8 cellular contexts compared by ENCODE assay signal in the genomic region with DNA sequence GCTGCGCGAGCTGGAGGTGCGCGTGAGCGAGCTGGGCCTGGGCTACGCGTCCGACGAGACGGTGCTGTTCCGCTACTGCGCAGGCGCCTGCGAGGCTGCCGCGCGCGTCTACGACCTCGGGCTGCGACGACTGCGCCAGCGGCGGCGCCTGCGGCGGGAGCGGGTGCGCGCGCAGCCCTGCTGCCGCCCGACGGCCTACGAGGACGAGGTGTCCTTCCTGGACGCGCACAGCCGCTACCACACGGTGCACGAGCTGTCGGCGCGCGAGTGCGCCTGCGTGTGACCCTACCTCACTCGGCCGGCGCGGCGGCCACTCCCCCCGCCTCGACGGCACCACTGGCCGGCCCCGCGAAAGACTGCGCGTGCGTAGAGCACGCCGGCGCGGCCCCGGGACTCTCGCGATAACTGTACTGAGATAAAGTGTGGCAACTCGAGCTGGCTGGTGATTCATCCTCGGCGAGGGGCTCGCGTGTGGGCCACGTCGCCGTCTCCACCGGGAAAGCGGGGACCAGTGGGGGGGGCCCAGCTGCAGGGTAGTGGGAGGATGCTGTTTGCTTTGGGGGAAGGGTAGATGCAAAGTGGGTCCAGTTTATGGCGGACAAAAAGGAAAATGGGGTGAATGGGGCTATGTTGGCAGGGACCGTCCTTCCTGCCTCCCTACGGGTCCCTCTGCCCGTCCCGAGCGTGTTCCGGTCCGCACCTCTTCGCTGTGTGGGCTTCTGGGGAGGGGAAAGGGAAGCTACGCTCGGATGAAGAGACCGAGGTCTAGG. TPM values are rescaled to one million over a fixed set of nuclear protein-coding genes. Genes with fewer than 3 reads are reported as not detected.
DNase-seq lines count a peak whose midpoint lies in the region; ATAC-seq, FAIRE-seq and TF ChIP-seq lines count a peak whose summit lies in the region.

No MANE protein-coding gene starts in this region.

- peak overlapping the region; percentile 97 to 100 for H3K4me3 Mint-ChIP-seq in activated T-cell treated with anti-CD3 and anti-CD28 coated beads, Interleukin-2, amount 50 U/mL, for 72 hours
- H3K4me3 Mint-ChIP-seq in natural killer cell, result peak overlapping the region; percentile 98
- H3K4me3 Mint-ChIP-seq in stimulated activated effector memory CD8-positive, alpha-beta T cell treated with anti-CD3 and anti-CD28 coated beads, Interleukin-12 subunit alpha, Interleukin-12 subunit beta, amount 100 ng/mL, for 72 hours, result peak overlapping the region; percentile 92

- H3K4me3 ChIP-seq in HUES48 (ENCODE audit: low read depth, low read length), result peak overlapping the region; percentile 87
- H3K4me3 ChIP-seq in fibroblast of pulmonary artery (replicated peaks; ENCODE audit: low read depth, low read length), result peak overlapping the region; percentile 69

- no peak for FAIRE-seq in D721Med (lab: Jason Lieb, UNC)

- ATAC-seq in GM21515 (IDR thresholded peaks at IDR 0.05; ENCODE audit: unreplicated experiment) (peak; percentile 56), natural killer cell (peak; percentile 80 to 94 (median 84))
- ATAC-seq in activated T-cell treated with anti-CD3 and anti-CD28 coated beads, Interleukin-2, amount 50 U/mL, for 72 hours (replicated peaks in 1 of 2), result peak; percentile 84 to 86
- peak; percentile 85 for ATAC-seq in stimulated activated effector memory CD8-positive, alpha-beta T cell treated with anti-CD3 and anti-CD28 coated beads, Interleukin-12 subunit alpha, Interleukin-12 subunit beta, amount 100 ng/mL, for 72 hours

- TF ChIP-seq CTCF in D721Med (IDR thresholded peaks at IDR 0.05; ENCODE audit: insufficient read depth, missing control alignments), result no peak
- TF ChIP-seq CTCF in fibroblast of pulmonary artery (IDR thresholded peaks at IDR 0.05; ENCODE audit: low read length, missing control alignments), result no peak
- TF ChIP-seq CTCF in natural killer cell (IDR thresholded peaks at IDR 0.05), result no peak

- H3K9me3 ChIP-seq in HUES48 (ENCODE audit: control insufficient read depth, insufficient read depth, low read length), result no peaks in the 10 kb centered on the region

- peaks cover 8% of the 10 kb centered on the region for H3K4me1 Mint-ChIP-seq in activated T-cell treated with anti-CD3 and anti-CD28 coated beads, Interleukin-2, amount 50 U/mL, for 72 hours (ENCODE audit: low read depth)
- H3K4me1 Mint-ChIP-seq in natural killer cell, result peaks cover 15 to 16% of the 10 kb centered on the region in 2 donors
- peaks cover 13% of the 10 kb centered on the region for H3K4me1 Mint-ChIP-seq in stimulated activated effector memory CD8-positive, alpha-beta T cell treated with anti-CD3 and anti-CD28 coated beads, Interleukin-12 subunit alpha, Interleukin-12 subunit beta, amount 100 ng/mL, for 72 hours

- H3K36me3 Mint-ChIP-seq in activated T-cell treated with anti-CD3 and anti-CD28 coated beads, Interleukin-2, amount 50 U/mL, for 72 hours (ENCODE audit: insufficient read depth in 2 of 2), result peaks cover 2% of the 10 kb centered on the region in 2 donors
- H3K36me3 Mint-ChIP-seq in natural killer cell, result no peaks in the 10 kb centered on the region
- H3K36me3 Mint-ChIP-seq in stimulated activated effector memory CD8-positive, alpha-beta T cell treated with anti-CD3 and anti-CD28 coated beads, Interleukin-12 subunit alpha, Interleukin-12 subunit beta, amount 100 ng/mL, for 72 hours, result peaks cover 18% of the 10 kb centered on the region

- intact Hi-C loops in natural killer cell (cut with micrococcal nuclease), result no loop called here

- H3K36me3 ChIP-seq in HUES48 (ENCODE audit: control insufficient read depth, insufficient read depth, low read length), result no peaks in the 10 kb centered on the region

- H3K27ac Mint-ChIP-seq in activated T-cell treated with anti-CD3 and anti-CD28 coated beads, Interleukin-2, amount 50 U/mL, for 72 hours, result peak overlapping the region; percentile 98
- peak overlapping the region; percentile 94 to 99 for H3K27ac Mint-ChIP-seq in natural killer cell
- H3K27ac Mint-ChIP-seq in stimulated activated effector memory CD8-positive, alpha-beta T cell treated with anti-CD3 and anti-CD28 coated beads, Interleukin-12 subunit alpha, Interleukin-12 subunit beta, amount 100 ng/mL, for 72 hours, result peak overlapping the region; percentile 98

- H3K4me1 ChIP-seq in HUES48 (ENCODE audit: control insufficient read depth, insufficient read depth, low read length), result peaks cover 3% of the 10 kb centered on the region; the same call in 1 of the 2 replicates

- H3K27ac ChIP-seq in HUES48 (ENCODE audit: low read depth, low read length), result peak overlapping the region; percentile 93

- DNase-seq in D721Med (ENCODE audit: insufficient read length, low spot score) (peak; percentile 95), OCI-M1 (lab: John Stamatoyannopoulos, UW) (peak; percentile 94), fibroblast of pulmonary artery (ENCODE audit: low read depth) (peak; percentile 91), natural killer cell (peak; percentile 96)
- DNase-seq in activated T-cell treated with anti-CD3 and anti-CD28 coated beads, Interleukin-2, amount 50 U/mL, for 72 hours, result peak; percentile 96 to 99
- peak; percentile 97 for DNase-seq in stimulated activated effector memory CD8-positive, alpha-beta T cell treated with anti-CD3 and anti-CD28 coated beads, Interleukin-12 subunit alpha, Interleukin-12 subunit beta, amount 100 ng/mL, for 72 hours (ENCODE audit: low spot score in 2 of 2)

- H3K27me3 Mint-ChIP-seq in activated T-cell treated with anti-CD3 and anti-CD28 coated beads, Interleukin-2, amount 50 U/mL, for 72 hours (ENCODE audit: low read depth), result no peaks in the 10 kb centered on the region
- H3K27me3 Mint-ChIP-seq in natural killer cell (ENCODE audit: low read depth in 2 of 2), result peaks cover 0 to 8% of the 10 kb centered on the region in 2 donors

- H3K9me3 Mint-ChIP-seq in activated T-cell treated with anti-CD3 and anti-CD28 coated beads, Interleukin-2, amount 50 U/mL, for 72 hours, result no peaks in the 10 kb centered on the region
- H3K9me3 Mint-ChIP-seq in natural killer cell, result no peaks in the 10 kb centered on the region
- H3K9me3 Mint-ChIP-seq in stimulated activated effector memory CD8-positive, alpha-beta T cell treated with anti-CD3 and anti-CD28 coated beads, Interleukin-12 subunit alpha, Interleukin-12 subunit beta, amount 100 ng/mL, for 72 hours, result peaks cover 2% of the 10 kb centered on the region

- no peaks in the 10 kb centered on the region for H3K27me3 ChIP-seq in HUES48 (ENCODE audit: control insufficient read depth, insufficient read depth, low read length)

- H3K9ac ChIP-seq in HUES48 (ENCODE audit: low read depth, low read length), result peak overlapping the region; percentile 93

RNA-seq across cellular contexts. Expression of gene FUT6, which starts 11.4 kb away (rescaled TPM):
- total RNA-seq in activated T-cell treated with anti-CD3 and anti-CD28 coated beads, Interleukin-2, amount 50 U/mL, for 72 hours, result under 1 TPM in 1 of 2 donors, not detected in 1; 0.21 TPM
- under 1 TPM in 1 of 3 donors, not detected in 2; 0.34 TPM for total RNA-seq in natural killer cell

RNA-seq across cellular contexts. Expression of gene FUT3, which starts 23.2 kb away (rescaled TPM):
- 1 to 10 TPM; 1.7 to 3.6 TPM for total RNA-seq in activated T-cell treated with anti-CD3 and anti-CD28 coated beads, Interleukin-2, amount 50 U/mL, for 72 hours
- not detected for total RNA-seq in natural killer cell

RNA-seq across cellular contexts. Expression of gene NRTN, which starts 23.2 kb away (rescaled TPM):
- 1 to 10 TPM; 2.7 to 3.7 TPM for total RNA-seq in activated T-cell treated with anti-CD3 and anti-CD28 coated beads, Interleukin-2, amount 50 U/mL, for 72 hours
- under 1 TPM in 2 of 3 donors, not detected in 1; 0.33 to 0.34 TPM for total RNA-seq in natural killer cell

RNA-seq across cellular contexts. Expression of gene DUS3L, which starts 37.1 kb away (rescaled TPM):
- 10 to 100 TPM; 40.7 to 55.8 TPM for total RNA-seq in activated T-cell treated with anti-CD3 and anti-CD28 coated beads, Interleukin-2, amount 50 U/mL, for 72 hours
- total RNA-seq in natural killer cell, result 100 to 1,000 TPM; 116 to 140 (median 128) TPM

RNA-seq across cellular contexts. Expression of gene FUT5, which starts 42.3 kb away (rescaled TPM):
- total RNA-seq in activated T-cell treated with anti-CD3 and anti-CD28 coated beads, Interleukin-2, amount 50 U/mL, for 72 hours, result 1 to 10 TPM in 1 of 2 donors, under 1 TPM in 1; 0.44 to 1.7 TPM
- total RNA-seq in natural killer cell, result 1 to 10 TPM; 1.2 to 3.9 (median 2.3) TPM

Comparison
In these comparisons a context has a peak if more than half of its experiments do, and no peak if none do; other contexts are left out.
1. Peak in every context shown above with its lines: DNase-seq, ATAC-seq, H3K4me3 ChIP-seq and H3K27ac ChIP-seq.